12 cellular contexts compared by ENCODE assay signal in genomic region chr18:23141022-23141999, GRCh38. TPM values are rescaled to one million over a fixed set of nuclear protein-coding genes. Genes with fewer than 3 reads are reported as not detected.
A peak's percentile ranks its signal among the peaks of the same experiment; 100 is the strongest.
DNase-seq lines count a peak whose midpoint lies in the region; ATAC-seq and TF ChIP-seq lines count a peak whose summit lies in the region.
"Had no signal": no experiment of that assay in that cellular context is flagged by ENCODE, and none has a peak within 500 bp of the region (broad histone marks: within the 10 kb centered on the region; RNA-seq: fewer than 3 reads in every experiment).

No MANE protein-coding gene starts in this region.

- DNase-seq in Caco-2, result peak; percentile 64 to 66
- peak; percentile 29 for DNase-seq in NCI-H1092 treated with DMSO at 0.1 percent for 48 hours (lab: John Stamatoyannopoulos, UW)
- no peak for DNase-seq in HPDE6-E6E7 (ENCODE audit: extremely low spot score)
- DNase-seq in activated CD4-positive, alpha-beta T cell treated with anti-CD3 and anti-CD28 coated beads for 48 hours, result no peak
- DNase-seq: activated CD8-positive, alpha-beta T cell treated with anti-CD3 and anti-CD28 coated beads, Interleukin-2, amount 10 ng/mL, durations not matched to agents 7 days and 5 days; CD8-positive, alpha-beta memory T cell; cortex of kidney; mammary epithelial cell had no signal

- H3K27me3 ChIP-seq in Caco-2 (replicated peaks; ENCODE audit: control insufficient read depth, insufficient read depth, low read length), result no peaks in the 10 kb centered on the region

- H3K4me1 ChIP-seq in Caco-2, result peaks cover 48% of the 10 kb centered on the region

- CTCF ChIA-PET in Caco-2 (lab: Charles Lee), result interaction anchor here (0.6 to 1.5 kb wide), 4 partner anchors 10 to 64 kb away, joined by 3 to 6 read pairs (median 3); no protein-coding TSS in a partner anchor

- no TSS peak for BruUV-seq in Caco-2 (replicated peaks; lab: Mats Ljungman, UMichigan)

- intact Hi-C loops in Caco-2 (cut with micrococcal nuclease; ENCODE audit: unreplicated experiment), result loop anchor here (5.0 kb wide), 2 partner anchors 36 to 56 kb away; no protein-coding TSS in a partner anchor
- intact Hi-C loops in dendritic cell treated with granulocyte-macrophage colony-stimulating factor and Interleukin-4, amounts not matched to agents 40 ng/mL and 50 ng/mL, for 4 days (cut with micrococcal nuclease), result no loop called here

- H3K9me3 ChIP-seq in Caco-2, result no peaks in the 10 kb centered on the region

- ATAC-seq in GM18498 (IDR thresholded peaks at IDR 0.05; ENCODE audit: unreplicated experiment), result no peak
- ATAC-seq in GM21390 (IDR thresholded peaks at IDR 0.05; ENCODE audit: unreplicated experiment), result no peak
- ATAC-seq: activated CD8-positive, alpha-beta T cell treated with anti-CD3 and anti-CD28 coated beads, Interleukin-2, amount 10 ng/mL, durations not matched to agents 7 days and 5 days had no signal

- peak overlapping the region; percentile 95 for H3K27ac Mint-ChIP-seq in Caco-2 (ENCODE audit: unreplicated experiment)
- peak overlapping the region; percentile 26 for H3K27ac Mint-ChIP-seq in dendritic cell treated with granulocyte-macrophage colony-stimulating factor and Interleukin-4, amounts not matched to agents 40 ng/mL and 50 ng/mL, for 4 days
- peak overlapping the region; percentile 86 to 95 (median 91) for H3K27ac Mint-ChIP-seq in nephron
- H3K27ac Mint-ChIP-seq: activated CD8-positive, alpha-beta T cell treated with anti-CD3 and anti-CD28 coated beads, Interleukin-2, amount 10 ng/mL, durations not matched to agents 7 days and 5 days had no signal

- 0 out of 2 replicates have a peak overlapping the region, but pooled peaks have one; percentile 3 for H3K4me3 ChIP-seq in Caco-2 (ENCODE audit: low read depth, low read length)

- H3K9me3 Mint-ChIP-seq in Caco-2 (ENCODE audit: unreplicated experiment) (no peaks in the 10 kb centered on the region), nephron (no peaks in the 10 kb centered on the region)
- H3K9me3 Mint-ChIP-seq in dendritic cell treated with granulocyte-macrophage colony-stimulating factor and Interleukin-4, amounts not matched to agents 40 ng/mL and 50 ng/mL, for 4 days, result no peaks in the 10 kb centered on the region

- peaks cover 32% of the 10 kb centered on the region for H3K4me1 Mint-ChIP-seq in Caco-2 (ENCODE audit: low read depth, unreplicated experiment)
- peaks cover 50% of the 10 kb centered on the region for H3K4me1 Mint-ChIP-seq in dendritic cell treated with granulocyte-macrophage colony-stimulating factor and Interleukin-4, amounts not matched to agents 40 ng/mL and 50 ng/mL, for 4 days (ENCODE audit: low read depth)
- H3K4me1 Mint-ChIP-seq in nephron, result peaks cover 82% of the 10 kb centered on the region

- no peak for TF ChIP-seq CTCF in Caco-2 (IDR thresholded peaks at IDR 0.05; ENCODE audit: insufficient read depth in 1 of 2, low read depth in 1 of 2, low read length in 1 of 2, severe bottlenecking in 1 of 2, unreplicated experiment in 1 of 2)
- no peak for TF ChIP-seq CTCF in nephron (IDR thresholded peaks at IDR 0.05; ENCODE audit: unreplicated experiment in 3 of 3)

- H3K4me3 Mint-ChIP-seq in Caco-2 (ENCODE audit: unreplicated experiment) (peak overlapping the region; percentile 41), nephron (peak overlapping the region; percentile 14 to 45 (median 35))
- no peak overlapping the region for H3K4me3 Mint-ChIP-seq in dendritic cell treated with granulocyte-macrophage colony-stimulating factor and Interleukin-4, amounts not matched to agents 40 ng/mL and 50 ng/mL, for 4 days
- H3K4me3 Mint-ChIP-seq: activated CD8-positive, alpha-beta T cell treated with anti-CD3 and anti-CD28 coated beads, Interleukin-2, amount 10 ng/mL, durations not matched to agents 7 days and 5 days; CD8-positive, alpha-beta memory T cell had no signal

- H3K27me3 Mint-ChIP-seq in Caco-2 (ENCODE audit: insufficient read depth, unreplicated experiment) (no peaks in the 10 kb centered on the region), nephron (ENCODE audit: low read depth) (peaks cover 29% of the 10 kb centered on the region)
- peaks cover 52% of the 10 kb centered on the region for H3K27me3 Mint-ChIP-seq in dendritic cell treated with granulocyte-macrophage colony-stimulating factor and Interleukin-4, amounts not matched to agents 40 ng/mL and 50 ng/mL, for 4 days

- peaks cover 13% of the 10 kb centered on the region for H3K36me3 Mint-ChIP-seq in Caco-2 (ENCODE audit: insufficient read depth, unreplicated experiment)
- H3K36me3 Mint-ChIP-seq in dendritic cell treated with granulocyte-macrophage colony-stimulating factor and Interleukin-4, amounts not matched to agents 40 ng/mL and 50 ng/mL, for 4 days (ENCODE audit: low read depth), result no peaks in the 10 kb centered on the region
- H3K36me3 Mint-ChIP-seq in nephron (ENCODE audit: low read depth), result no peaks in the 10 kb centered on the region
- H3K36me3 Mint-ChIP-seq: CD8-positive, alpha-beta memory T cell had no signal

- POLR2A ChIA-PET in Caco-2 (lab: Charles Lee), result interaction anchor here (0.6 to 1.6 kb wide), 3 partner anchors 19 to 47 kb away, joined by 3 to 10 read pairs (median 4); no protein-coding TSS in a partner anchor

- H3K36me3 ChIP-seq in Caco-2 (ENCODE audit: control insufficient read depth, insufficient read depth, low read length), result peaks cover 5% of the 10 kb centered on the region

RNA-seq across cellular contexts. Expression of gene CABLES1, which starts 6.0 kb away (rescaled TPM):
- total RNA-seq in Caco-2 (2022), result 27.2 and 29.5 TPM in 2 replicates

Comparison
In these comparisons a context has a peak if more than half of its experiments do, and no peak if none do; other contexts are left out.
1. DNase-seq: peak in Caco-2 (2 of 2) and NCI-H1092 treated with DMSO at 0.1 percent for 48 hours (single experiment); none in HPDE6-E6E7 (single experiment) and activated CD4-positive, alpha-beta T cell treated with anti-CD3 and anti-CD28 coated beads for 48 hours (single experiment).
2. H3K27ac Mint-ChIP-seq: peak in every context shown above with its lines; median percentile 95 in Caco-2; 91 in nephron; 26 in dendritic cell treated with granulocyte-macrophage colony-stimulating factor and Interleukin-4, amounts not matched to agents 40 ng/mL and 50 ng/mL, for 4 days.